ENCODE assay signal across 9 cellular contexts in genomic region chr1:152048641-152048970, GRCh38. TPM values are rescaled to one million over a fixed set of nuclear protein-coding genes. Genes with fewer than 3 reads are reported as not detected.
DNase-seq lines count a peak whose midpoint lies in the region; ATAC-seq and TF ChIP-seq lines count a peak whose summit lies in the region.
"Had no signal": no experiment of that assay in that cellular context is flagged by ENCODE, and none has a peak within 500 bp of the region (broad histone marks: within the 10 kb centered on the region; RNA-seq: fewer than 3 reads in every experiment).

No MANE protein-coding gene starts in this region.

- DNase-seq in left ventricle myocardium inferior, result no peak
- no peak for DNase-seq in Right ventricle myocardium inferior (ENCODE audit: missing footprints)
- no peak for DNase-seq in MCF 10A (ENCODE audit: unreplicated experiment)
- DNase-seq in aorta, result no peak
- DNase-seq in GM19240 (ENCODE audit: insufficient read length, low spot score), result no peak
- no peak for DNase-seq in SHP77 treated with DMSO at 0.1 percent for 48 hours (lab: John Stamatoyannopoulos, UW)
- no peak for DNase-seq in A172 (ENCODE audit: low spot score)

- intact Hi-C loops in left ventricle myocardium inferior (cut with micrococcal nuclease), result no loop called here
- intact Hi-C loops in Right ventricle myocardium inferior (cut with DNase I), result no loop called here
- intact Hi-C loops in MCF 10A (cut with micrococcal nuclease), result loop anchor here (1.0 to 5.0 kb wide), 3 partner anchors 12 to 56 kb away; partner anchors contain the start of gene S100A10
- intact Hi-C loops in aorta (cut with DNase I), result no loop called here

- H3K4me3 ChIP-seq in left ventricle myocardium inferior (peak overlapping the region; percentile 43), muscle layer of duodenum (ENCODE audit: low read depth in 1 of 2, low read length in 2 of 2) (peak overlapping the region in 1 of 2 donors; percentile 49), aorta (ENCODE audit: low read length in 2 of 2) (no peak overlapping the region)

- no peak for ATAC-seq in Right ventricle myocardium inferior
- ATAC-seq in aorta (ENCODE audit: low FRiP score), result no peak

- H3K27me3 ChIP-seq in left ventricle myocardium inferior (ENCODE audit: low read depth) (peaks cover 11% of the 10 kb centered on the region), muscle layer of duodenum (ENCODE audit: low read depth, low read length) (peaks cover 6% of the 10 kb centered on the region), aorta (ENCODE audit: control insufficient read depth in 1 of 2, insufficient read depth in 2 of 2, low read length in 1 of 2) (no peaks in the 10 kb centered on the region)

- peak overlapping the region; percentile 62 for H3K4me3 Mint-ChIP-seq in MCF 10A (ENCODE audit: unreplicated experiment)

- peak overlapping the region; percentile 98 for H3K27ac Mint-ChIP-seq in MCF 10A (ENCODE audit: low read depth, unreplicated experiment)

- WGBS in aorta, 2 donors, result 42 to 44% methylated on average over 3 of the region's 3 CpGs

- TF ChIP-seq CTCF in left ventricle myocardium inferior (IDR thresholded peaks at IDR 0.05; ENCODE audit: borderline replicate concordance) (no peak), MCF 10A (IDR thresholded peaks at IDR 0.05; ENCODE audit: unreplicated experiment) (no peak)

- H3K27ac ChIP-seq in left ventricle myocardium inferior (replicated peaks), result peak overlapping the region; percentile 91
- H3K27ac ChIP-seq in muscle layer of duodenum (ENCODE audit: low read length), result peak overlapping the region; percentile 99
- peak overlapping the region; percentile 83 to 93 for H3K27ac ChIP-seq in aorta (ENCODE audit: low read depth in 1 of 2, low read length in 2 of 2)

- CTCF ChIA-PET in MCF 10A (lab: Yijun Ruan, JAX), result interaction anchor here (0.6 to 19.4 kb wide), 14 partner anchors 9 to 1595 kb away, joined by 3 to 517 read pairs (median 4); partner anchors contain the start of gene S100A11

- TSS peak; percentile 91 for BruUV-seq in MCF 10A (replicated peaks; lab: Mats Ljungman, UMichigan)

- no peaks in the 10 kb centered on the region for H3K36me3 ChIP-seq in left ventricle myocardium inferior
- H3K36me3 ChIP-seq in muscle layer of duodenum (ENCODE audit: control insufficient read depth in 1 of 2, insufficient read depth in 2 of 2, low read length in 2 of 2), result no peaks in the 10 kb centered on the region
- no peaks in the 10 kb centered on the region for H3K36me3 ChIP-seq in aorta (ENCODE audit: control insufficient read depth in 1 of 2, insufficient read depth in 2 of 2, low read length in 1 of 2)

- H3K9me3 ChIP-seq in left ventricle myocardium inferior (replicated peaks) (no peaks in the 10 kb centered on the region), muscle layer of duodenum (ENCODE audit: control insufficient read depth in 1 of 2, low read length in 2 of 2) (no peaks in the 10 kb centered on the region), aorta (ENCODE audit: control insufficient read depth, low read length) (no peaks in the 10 kb centered on the region)

- H3K4me1 Mint-ChIP-seq in MCF 10A (ENCODE audit: insufficient read depth, unreplicated experiment), result peaks cover 56% of the 10 kb centered on the region

- H3K4me1 ChIP-seq in left ventricle myocardium inferior (peaks cover 19% of the 10 kb centered on the region), muscle layer of duodenum (ENCODE audit: control insufficient read depth in 1 of 2, insufficient read depth in 2 of 2, low read length in 2 of 2) (peaks cover 0 to 10% of the 10 kb centered on the region in 2 donors), aorta (ENCODE audit: control insufficient read depth in 1 of 2, insufficient read depth in 2 of 2, low read length in 2 of 2) (no peaks in the 10 kb centered on the region)

- POLR2A ChIA-PET in MCF 10A (lab: Yijun Ruan, JAX), result interaction anchor here (0.6 to 12.7 kb wide), 35 partner anchors 11 to 402 kb away, joined by 3 to 622 read pairs (median 6); partner anchors contain the start of genes S100A10, S100A11 and THEM4

- no peaks in the 10 kb centered on the region for H3K9me3 Mint-ChIP-seq in MCF 10A (ENCODE audit: unreplicated experiment)

- H3K27me3 Mint-ChIP-seq in MCF 10A (ENCODE audit: insufficient read depth, unreplicated experiment), result no peaks in the 10 kb centered on the region

- H3K36me3 Mint-ChIP-seq in MCF 10A (ENCODE audit: insufficient read depth, unreplicated experiment), result peaks cover 7% of the 10 kb centered on the region

RNA-seq across cellular contexts. Expression of gene S100A11, which starts 11.8 kb away (rescaled TPM):
- total RNA-seq in left ventricle myocardium inferior (66.9 TPM), Right ventricle myocardium inferior (92.0 TPM), MCF 10A (2022) (1,562 and 1,998 TPM in 2 replicates), aorta (100 to 1,000 TPM; 416 to 418 TPM)
- polyA plus RNA-seq in aorta, result 100 to 1,000 TPM; 751 to 960 TPM
- 517 and 658 TPM in 2 replicates for total RNA-seq in A172 (2014; rRNA removed; shearing (Covaris generic))

RNA-seq across cellular contexts. Expression of gene TCHHL1, which starts 40.3 kb away (rescaled TPM):
- total RNA-seq in left ventricle myocardium inferior (not detected), Right ventricle myocardium inferior (not detected), MCF 10A (2022) (not detected in 2 replicates), aorta (not detected)
- polyA plus RNA-seq in aorta, result not detected
- not detected in 2 replicates for total RNA-seq in A172 (2014; rRNA removed; shearing (Covaris generic))
- total RNA-seq: T-helper 2 cell treated with Interferon-gamma antibody and Interleukin-4, amounts not matched to agents 100 ng/mL and 5 ng/mL, for 36 hours had no signal

RNA-seq across cellular contexts. Expression of gene S100A10, which starts 54.9 kb away (rescaled TPM):
- total RNA-seq in left ventricle myocardium inferior, result 186 TPM
- total RNA-seq in Right ventricle myocardium inferior, result 290 TPM
- total RNA-seq in MCF 10A (2022), result 1,693 and 1,694 TPM in 2 replicates
- total RNA-seq in aorta, result 100 to 1,000 TPM; 188 to 386 TPM
- polyA plus RNA-seq in aorta, result 100 to 1,000 TPM; 244 to 417 TPM
- total RNA-seq in A172 (2014; rRNA removed; shearing (Covaris generic)), result 760 and 801 TPM in 2 replicates
